Comparison of ENCODE assay signal across 36 cellular contexts in genomic region chr22:30615543-30615954, GRCh38. TPM values are rescaled to one million over a fixed set of nuclear protein-coding genes. Genes with fewer than 3 reads are reported as not detected.
DNase-seq lines count a peak whose midpoint lies in the region; ATAC-seq, FAIRE-seq and TF ChIP-seq lines count a peak whose summit lies in the region.
"Had no signal": no experiment of that assay in that cellular context is flagged by ENCODE, and none has a peak within 500 bp of the region (broad histone marks: within the 10 kb centered on the region; RNA-seq: fewer than 3 reads in every experiment).

No MANE protein-coding gene starts in this region.

- no peaks in the 10 kb centered on the region for H3K36me3 Mint-ChIP-seq in activated naive CD4-positive, alpha-beta T cell treated with anti-CD3 and anti-CD28 coated beads, Interleukin-2, amount 10 ng/mL, durations not matched to agents 7 days and 5 days
- H3K36me3 Mint-ChIP-seq: activated naive CD4-positive, alpha-beta T cell treated with anti-CD3 and anti-CD28 coated beads, Interleukin-2, amount 50 U/mL, for 72 hours; CD4-positive, alpha-beta memory T cell; immature natural killer cell had no signal

- H3K4me1 Mint-ChIP-seq in activated naive CD4-positive, alpha-beta T cell treated with anti-CD3 and anti-CD28 coated beads, Interleukin-2, amount 10 ng/mL, durations not matched to agents 7 days and 5 days: no peaks in the 10 kb centered on the region
- H3K4me1 Mint-ChIP-seq: activated CD4-positive, alpha-beta T cell treated with anti-CD3 and anti-CD28 coated beads for 36 hours; CD4-positive, alpha-beta memory T cell; immature natural killer cell had no signal

- TF ChIP-seq CTCF in left ventricle myocardium inferior (IDR thresholded peaks at IDR 0.05; ENCODE audit: borderline replicate concordance) (no peak), gastroesophageal sphincter (IDR thresholded peaks at IDR 0.05) (no peak), GM13977 (IDR thresholded peaks at IDR 0.05; ENCODE audit: extremely low read depth, insufficient read depth, missing control alignments) (no peak)

- TF ChIP-seq EP300 in gastroesophageal sphincter (IDR thresholded peaks at IDR 0.05): no peak

- H3K4me1 ChIP-seq in left ventricle myocardium inferior: no peaks in the 10 kb centered on the region
- H3K4me1 ChIP-seq in gastroesophageal sphincter: no peaks in the 10 kb centered on the region
- H3K4me1 ChIP-seq: uterus had no signal

- peak; percentile 68 for FAIRE-seq in urothelium cell line (lab: Jason Lieb, UNC)
- FAIRE-seq: GM18507, GM19239, HTR-8/SVneo, RCC 7860 had no signal

- H3K27me3 ChIP-seq in left ventricle myocardium inferior (ENCODE audit: low read depth): no peaks in the 10 kb centered on the region
- no peaks in the 10 kb centered on the region for H3K27me3 ChIP-seq in gastroesophageal sphincter
- H3K27me3 ChIP-seq: right atrium auricular region, uterus had no signal

- H3K9me3 Mint-ChIP-seq in activated naive CD4-positive, alpha-beta T cell treated with anti-CD3 and anti-CD28 coated beads, Interleukin-2, amount 10 ng/mL, durations not matched to agents 7 days and 5 days: no peaks in the 10 kb centered on the region
- H3K9me3 Mint-ChIP-seq: activated naive CD4-positive, alpha-beta T cell treated with anti-CD3 and anti-CD28 coated beads, Interleukin-2, amount 50 U/mL, for 72 hours; activated T-helper 2 cell treated with anti-CD3 and anti-CD28 coated beads, Interferon-gamma antibody, Interleukin-2, Interleukin-4, amounts not matched to agents 10 μg/mL and 5 μg/mL and 100 μg/mL, durations not matched to agents 14 hours and 24 hours and 36 hours; CD4-positive, alpha-beta memory T cell; immature natural killer cell; neural crest cell; T-helper 2 cell treated with Interferon-gamma antibody and Interleukin-4, amounts not matched to agents 5 μg/mL and 100 μg/mL, for 36 hours had no signal

- H3K27ac ChIP-seq in left ventricle myocardium inferior (replicated peaks) (no peak overlapping the region), gastroesophageal sphincter (no peak overlapping the region)
- H3K27ac ChIP-seq: right atrium auricular region, uterus had no signal

- H3K36me3 ChIP-seq in left ventricle myocardium inferior (peaks cover 84% of the 10 kb centered on the region), gastroesophageal sphincter (peaks cover 0 to 98% of the 10 kb centered on the region in 2 donors)
- H3K36me3 ChIP-seq: uterus had no signal

- H3K4me3 ChIP-seq in left ventricle myocardium inferior (no peak overlapping the region), gastroesophageal sphincter (no peak overlapping the region)
- H3K4me3 ChIP-seq: right atrium auricular region, uterus had no signal

- no peaks in the 10 kb centered on the region for H3K9me3 ChIP-seq in left ventricle myocardium inferior (replicated peaks)
- H3K9me3 ChIP-seq in gastroesophageal sphincter: no peaks in the 10 kb centered on the region
- H3K9me3 ChIP-seq: right atrium auricular region, uterus had no signal

- H3K27me3 Mint-ChIP-seq in activated naive CD4-positive, alpha-beta T cell treated with anti-CD3 and anti-CD28 coated beads, Interleukin-2, amount 10 ng/mL, durations not matched to agents 7 days and 5 days: peaks cover 5% of the 10 kb centered on the region
- H3K27me3 Mint-ChIP-seq: activated CD4-positive, alpha-beta T cell treated with anti-CD3 and anti-CD28 coated beads for 36 hours had no signal

- intact Hi-C loops in left ventricle myocardium superior (cut with micrococcal nuclease): no loop called here
- intact Hi-C loops in left ventricle myocardium inferior (cut with micrococcal nuclease): no loop called here

- 100% methylated on average over 1 of the region's 7 CpGs; no CpG with 5 or more reads in 1 of the 2 donors for WGBS in gastroesophageal sphincter (ENCODE audit: low coverage in 1 of 2), 2 donors

- DNase-seq in left ventricle myocardium superior: no peak
- no peak for DNase-seq in left ventricle myocardium inferior
- peak; percentile 2 for DNase-seq in urothelium cell line (ENCODE audit: low spot score)
- no peak for DNase-seq in activated naive CD4-positive, alpha-beta T cell treated with anti-CD3 and anti-CD28 coated beads, Interleukin-2, amount 10 ng/mL, durations not matched to agents 7 days and 5 days
- DNase-seq in GM13977 (ENCODE audit: low spot score): no peak
- DNase-seq: 8988T; activated CD4-positive, alpha-beta T cell treated with anti-CD3 and anti-CD28 coated beads for 36 hours; activated CD8-positive, alpha-beta T cell treated with anti-CD3 and anti-CD28 coated beads, Interleukin-2, amount 10 ng/mL, durations not matched to agents 7 days and 5 days; CD4-positive, alpha-beta memory T cell; DMS 273 treated with DMSO at 0.1 percent for 48 hours; effector CD4-positive, alpha-beta T cell; EL; immature natural killer cell; KG1; left cardiac atrium; mesenchymal stem cell; NCI-H1092 treated with DMSO at 0.1 percent for 48 hours; NCI-H1694 treated with DMSO at 0.1 percent for 48 hours; NCI-H446 treated with DMSO at 0.1 percent for 48 hours; NCI-H774; SIG-M5; stimulated activated CD4-positive, alpha-beta T cell treated with anti-CD3 and anti-CD28 coated beads, Interleukin-1b, Interleukin-23, amount 100 ng/mL, for 48 hours; stimulated activated naive CD8-positive, alpha-beta T cell treated with anti-CD3 and anti-CD28 coated beads, Interleukin-15, Interleukin-2, amounts not matched to agents 100 U/mL and 50 U/mL, for 24 hours; uterus had no signal

- CTCF ChIA-PET in activated naive CD4-positive, alpha-beta T cell treated with anti-CD3 and anti-CD28 coated beads, Interleukin-2, amount 10 ng/mL, durations not matched to agents 7 days and 5 days (lab: Charles Lee): no interaction called here

- ATAC-seq in left ventricle myocardium superior (peak; percentile 41), gastroesophageal sphincter (peak; percentile 39)
- ATAC-seq: activated CD4-positive, alpha-beta T cell treated with anti-CD3 and anti-CD28 coated beads for 36 hours; activated CD8-positive, alpha-beta T cell treated with anti-CD3 and anti-CD28 coated beads, Interleukin-2, amount 10 ng/mL, durations not matched to agents 7 days and 5 days; activated naive CD4-positive, alpha-beta T cell treated with anti-CD3 and anti-CD28 coated beads, Interleukin-2, amount 50 U/mL, for 72 hours; stimulated activated naive CD8-positive, alpha-beta T cell treated with anti-CD3 and anti-CD28 coated beads, Interleukin-15, Interleukin-2, amounts not matched to agents 100 U/mL and 50 U/mL, for 24 hours had no signal

- in situ Hi-C loops in GM13977 (cut with MboI; ENCODE audit: low pct_unique_long_range_greater_than_20kb, low sequenced_read_pairs, unreplicated experiment): no loop called here

- no peak for TF ChIP-seq POLR2A in gastroesophageal sphincter (IDR thresholded peaks at IDR 0.05)

- no peak overlapping the region for H3K27ac Mint-ChIP-seq in activated naive CD4-positive, alpha-beta T cell treated with anti-CD3 and anti-CD28 coated beads, Interleukin-2, amount 10 ng/mL, durations not matched to agents 7 days and 5 days
- H3K27ac Mint-ChIP-seq: activated CD4-positive, alpha-beta T cell treated with anti-CD3 and anti-CD28 coated beads for 36 hours; activated CD8-positive, alpha-beta T cell treated with anti-CD3 and anti-CD28 coated beads, Interleukin-2, amount 10 ng/mL, durations not matched to agents 7 days and 5 days; activated T-helper 2 cell treated with anti-CD3 and anti-CD28 coated beads, Interferon-gamma antibody, Interleukin-2, Interleukin-4, amounts not matched to agents 10 μg/mL and 5 μg/mL and 100 μg/mL, durations not matched to agents 14 hours and 24 hours and 36 hours; CD4-positive, alpha-beta memory T cell; T-helper 2 cell treated with Interferon-gamma antibody and Interleukin-4, amounts not matched to agents 5 μg/mL and 100 μg/mL, for 36 hours had no signal

- no peak overlapping the region for H3K4me3 Mint-ChIP-seq in activated naive CD4-positive, alpha-beta T cell treated with anti-CD3 and anti-CD28 coated beads, Interleukin-2, amount 10 ng/mL, durations not matched to agents 7 days and 5 days
- H3K4me3 Mint-ChIP-seq: activated CD4-positive, alpha-beta T cell treated with anti-CD3 and anti-CD28 coated beads for 36 hours; activated CD8-positive, alpha-beta T cell treated with anti-CD3 and anti-CD28 coated beads, Interleukin-2, amount 10 ng/mL, durations not matched to agents 7 days and 5 days; CD4-positive, alpha-beta memory T cell; immature natural killer cell; neural crest cell; T-helper 2 cell treated with Interferon-gamma antibody and Interleukin-4, amounts not matched to agents 5 μg/mL and 100 μg/mL, for 36 hours had no signal

RNA-seq across cellular contexts. Expression of gene TCN2, which starts 8.6 kb away (rescaled TPM):
- total RNA-seq in left ventricle myocardium superior (14.6 TPM), left ventricle myocardium inferior (14.1 TPM), gastroesophageal sphincter (10 to 100 TPM; 14.2 to 42.7 (median 33.3) TPM)

RNA-seq across cellular contexts. Expression of gene SLC35E4, which starts 20.0 kb away (rescaled TPM):
- total RNA-seq in left ventricle myocardium superior (3.1 TPM), left ventricle myocardium inferior (3.8 TPM), gastroesophageal sphincter (10 to 100 TPM in 3 of 4 donors, 1 to 10 TPM in 1; 6.5 to 13.5 (median 10.9) TPM)

RNA-seq across cellular contexts. Expression of gene PES1, which starts 23.8 kb away (rescaled TPM):
- total RNA-seq in left ventricle myocardium superior (21.6 TPM), left ventricle myocardium inferior (23.1 TPM), gastroesophageal sphincter (10 to 100 TPM; 35.5 to 48.9 (median 39.8) TPM)

RNA-seq across cellular contexts. Expression of gene GAL3ST1, which starts 41.1 kb away (rescaled TPM):
- total RNA-seq in left ventricle myocardium superior (0.57 TPM), left ventricle myocardium inferior (0.16 TPM), gastroesophageal sphincter (1 to 10 TPM in 3 of 4 donors, under 1 TPM in 1; 0.54 to 3.0 (median 3.0) TPM)
- total RNA-seq: activated CD4-positive, alpha-beta T cell treated with anti-CD3 and anti-CD28 coated beads for 36 hours; activated CD8-positive, alpha-beta T cell treated with anti-CD3 and anti-CD28 coated beads, Interleukin-2, amount 10 ng/mL, durations not matched to agents 7 days and 5 days; activated T-helper 2 cell treated with anti-CD3 and anti-CD28 coated beads, Interferon-gamma antibody, Interleukin-2, Interleukin-4, amounts not matched to agents 10 μg/mL and 5 μg/mL and 100 μg/mL, durations not matched to agents 14 hours and 24 hours and 36 hours; H4; MCF 10A had no signal

RNA-seq across cellular contexts. Expression of gene DUSP18, which starts 52.1 kb away (rescaled TPM):
- total RNA-seq in left ventricle myocardium superior: 2.5 TPM
- total RNA-seq in left ventricle myocardium inferior: 2.7 TPM
- 10 to 100 TPM in 2 of 4 donors, 1 to 10 TPM in 2; 6.5 to 13.2 (median 8.7) TPM for total RNA-seq in gastroesophageal sphincter
